In genomic region chr16:66728117-66728787, GRCh38 we compare ENCODE assay signal across 8 cellular contexts. TPM values are rescaled to one million over a fixed set of nuclear protein-coding genes. Genes with fewer than 3 reads are reported as not detected.
DNase-seq lines count a peak whose midpoint lies in the region; ATAC-seq and TF ChIP-seq lines count a peak whose summit lies in the region.

No MANE protein-coding gene starts in this region.

- peaks cover 5 to 9% (median 5%) of the 10 kb centered on the region in 7 donors for H3K4me1 Mint-ChIP-seq in naive thymus-derived CD4-positive, alpha-beta T cell

- H3K9me3 Mint-ChIP-seq in naive thymus-derived CD4-positive, alpha-beta T cell, result peaks cover 0 to 2% (median 0%) of the 10 kb centered on the region in 11 donors

- TF ChIP-seq CTCF in GM10248 (IDR thresholded peaks at IDR 0.05; ENCODE audit: control extremely low read depth, extremely low read depth, low read depth, missing control alignments) (peak; percentile 58), NB4 (IDR thresholded peaks at IDR 0.05; ENCODE audit: low read depth, low read length) (peak; percentile 52)

- POLR2A ChIA-PET in GM10248 (lab: Yijun Ruan, JAX), result no interaction called here
- POLR2A ChIA-PET in naive thymus-derived CD4-positive, alpha-beta T cell (lab: Charles Lee), result interaction anchor here (0.6 kb wide), 1 partner anchor 100 kb away, joined by 6 read pairs; no protein-coding TSS in a partner anchor

- H3K36me3 ChIP-seq in naive thymus-derived CD4-positive, alpha-beta T cell (ENCODE audit: control insufficient read depth in 2 of 3, insufficient read depth in 3 of 3, low read length in 3 of 3), result peaks cover 14 to 85% (median 24%) of the 10 kb centered on the region in 3 experiments

- peak overlapping the region in 6 of 9 donors; percentile 11 to 86 (median 72) for H3K27ac Mint-ChIP-seq in naive thymus-derived CD4-positive, alpha-beta T cell

- DNase-seq in A172 (ENCODE audit: low spot score), result peak; percentile 57
- DNase-seq in GM10248 (ENCODE audit: extremely low spot score), result peak; percentile 67
- peak; percentile 71 for DNase-seq in NB4 (ENCODE audit: low read depth)
- peak; percentile 72 for DNase-seq in SW480 (ENCODE audit: low spot score)
- DNase-seq in naive thymus-derived CD4-positive, alpha-beta T cell, result peak in 6 of 9 donors; percentile 26 to 56 (median 44)
- DNase-seq in HK-2 (ENCODE audit: unreplicated experiment), result no peak

- no peaks in the 10 kb centered on the region for H3K9me3 ChIP-seq in naive thymus-derived CD4-positive, alpha-beta T cell (ENCODE audit: control insufficient read depth in 2 of 3, low read length in 3 of 3)

- H3K4me3 Mint-ChIP-seq in naive thymus-derived CD4-positive, alpha-beta T cell, result no peak overlapping the region

- intact Hi-C loops in naive thymus-derived CD4-positive, alpha-beta T cell (cut with micrococcal nuclease), result loop anchor here (1.0 to 5.0 kb wide), 8 partner anchors 23 to 322 kb away; partner anchors contain the start of genes CMTM4 (in 1 of the 2) and DYNC1LI2 (in 1 of the 2)

- no peaks in the 10 kb centered on the region for H3K27me3 ChIP-seq in naive thymus-derived CD4-positive, alpha-beta T cell (ENCODE audit: control insufficient read depth in 2 of 2, insufficient read depth in 2 of 2, low read length in 2 of 2)

- H3K36me3 Mint-ChIP-seq in naive thymus-derived CD4-positive, alpha-beta T cell, result peaks cover 16 to 58% (median 35%) of the 10 kb centered on the region in 5 donors

- no peak for TF ChIP-seq POLR2A in NB4 (IDR thresholded peaks at IDR 0.05; ENCODE audit: extremely low read depth, insufficient read length)

- CTCF ChIA-PET in GM10248 (lab: Yijun Ruan, JAX), result interaction anchor here (0.6 to 4.1 kb wide), 20 partner anchors 9 to 322 kb away, joined by 3 to 64 read pairs (median 6); partner anchors contain the start of genes DYNC1LI2 and NAE1
- CTCF ChIA-PET in naive thymus-derived CD4-positive, alpha-beta T cell (lab: Charles Lee), result interaction anchor here (0.6 to 4.2 kb wide), 10 partner anchors 10 to 321 kb away, joined by 3 to 14 read pairs (median 4); partner anchors contain the start of genes CMTM4 and DYNC1LI2

- no peak overlapping the region for H3K27ac ChIP-seq in naive thymus-derived CD4-positive, alpha-beta T cell (ENCODE audit: low read depth, low read length)

- no peaks in the 10 kb centered on the region for H3K4me1 ChIP-seq in naive thymus-derived CD4-positive, alpha-beta T cell (ENCODE audit: control insufficient read depth in 2 of 2, insufficient read depth in 2 of 2, low read length in 2 of 2)

- no peak overlapping the region for H3K4me3 ChIP-seq in NB4 (ENCODE audit: low read depth, low read length)
- H3K4me3 ChIP-seq in naive thymus-derived CD4-positive, alpha-beta T cell (ENCODE audit: low read length), result no peak overlapping the region

- ATAC-seq in esophagus mucosa, result peak; percentile 71
- ATAC-seq in naive thymus-derived CD4-positive, alpha-beta T cell, result peak; percentile 92
- no peak for ATAC-seq in HG03342 (IDR thresholded peaks at IDR 0.05; ENCODE audit: unreplicated experiment)

- H3K27me3 Mint-ChIP-seq in naive thymus-derived CD4-positive, alpha-beta T cell, result no peaks in the 10 kb centered on the region

RNA-seq across cellular contexts. Expression of gene DYNC1LI2, which starts 23.2 kb away (rescaled TPM):
- 57.1 and 59.0 TPM in 2 replicates for total RNA-seq in A172 (2014; rRNA removed; shearing (Covaris generic))
- 69.4 TPM for total RNA-seq in esophagus mucosa
- 10 to 100 TPM; 72.3 to 85.7 (median 80.9) TPM for total RNA-seq in naive thymus-derived CD4-positive, alpha-beta T cell
- 10 to 100 TPM; 23.2 to 25.5 TPM for polyA plus RNA-seq in naive thymus-derived CD4-positive, alpha-beta T cell

RNA-seq across cellular contexts. Expression of gene CMTM4, which starts 31.7 kb away (rescaled TPM):
- total RNA-seq in A172 (2014; rRNA removed; shearing (Covaris generic)), result 34.8 and 35.0 TPM in 2 replicates
- 13.1 TPM for total RNA-seq in esophagus mucosa
- total RNA-seq in naive thymus-derived CD4-positive, alpha-beta T cell, result 1 to 10 TPM; 1.5 to 2.5 (median 1.8) TPM
- polyA plus RNA-seq in naive thymus-derived CD4-positive, alpha-beta T cell, result under 1 TPM; 0.07 to 0.12 TPM
